ENCODE assay signal across 8 cellular contexts in genomic region chr2:87466591-87467120, GRCh38.
A peak's percentile ranks its signal among the peaks of the same experiment; 100 is the strongest.
DNase-seq lines count a peak whose midpoint lies in the region; ATAC-seq, FAIRE-seq and TF ChIP-seq lines count a peak whose summit lies in the region.
"Not testable (repeated sequence)": the region's sequence is repeated elsewhere in the genome, so short reads cannot be mapped to it uniquely, and the experiment has no call there.

No MANE protein-coding gene starts in this region.

- peak overlapping the region; percentile 43; the same call in 1 of the 2 replicates for H3K4me2 ChIP-seq in HCT116 (ENCODE audit: low read length)

- not testable (repeated sequence) for BruUV-seq in HCT116 (replicated peaks; lab: Mats Ljungman, UMichigan)

- not testable (repeated sequence) for H3K27ac Mint-ChIP-seq in WTC11, type B pancreatic cell
- peak overlapping the region; percentile 55 for H3K27ac Mint-ChIP-seq in activated T-helper 2 cell treated with anti-CD3 and anti-CD28 coated beads, Interferon-gamma antibody, Interleukin-2, Interleukin-4, amounts not matched to agents 10 μg/mL and 5 μg/mL and 100 μg/mL, durations not matched to agents 14 hours and 24 hours and 36 hours

- H3K9me2 ChIP-seq in HCT116 (ENCODE audit: insufficient read depth) = not testable (repeated sequence)

- H3K36me3 ChIP-seq in HCT116 (ENCODE audit: control insufficient read depth in 1 of 2, insufficient read depth in 2 of 2, low read length in 2 of 2); small intestine (ENCODE audit: control insufficient read depth in 2 of 2, insufficient read depth in 2 of 2, low read length in 2 of 2): not testable (repeated sequence)

- not testable (repeated sequence) for H3K27ac ChIP-seq in HCT116 (ENCODE audit: low read depth, low read length); small intestine (ENCODE audit: low read depth in 1 of 2, low read length in 1 of 2)

- peak; percentile 52 for TF ChIP-seq RAD21 in HCT116 (IDR thresholded peaks at IDR 0.05; ENCODE audit: low read depth)

- H3K27me3 ChIP-seq in HCT116 (ENCODE audit: insufficient read depth, low read length); small intestine (ENCODE audit: control insufficient read depth in 2 of 2, insufficient read depth in 2 of 2, low read length in 2 of 2): not testable (repeated sequence)

- WGBS in small intestine, 3 donors = 37 to 60% (median 46%) methylated on average over 6 to 7 of the region's 8 CpGs

- TF ChIP-seq CTCF in HCT116 (IDR thresholded peaks at IDR 0.05 in 2 of 3, conservative IDR thresholded peaks at IDR 0.05 in 1 of 3; ENCODE audit: borderline replicate concordance in 1 of 3, insufficient read depth in 1 of 3, low read depth in 2 of 3, low read length in 2 of 3) = peak; percentile 13 to 33 (median 29); a peak in 3 of 6 replicates
- TF ChIP-seq CTCF in WTC11 (IDR thresholded peaks at IDR 0.05) = not testable (repeated sequence)
- peak; percentile 34 for TF ChIP-seq CTCF in type B pancreatic cell (conservative IDR thresholded peaks at IDR 0.05)

- H2AFZ ChIP-seq in HCT116 (ENCODE audit: low read depth, low read length, poor library complexity, severe bottlenecking) = not testable (repeated sequence)

- not testable (repeated sequence) for H3K9me3 Mint-ChIP-seq in WTC11; activated T-helper 2 cell treated with anti-CD3 and anti-CD28 coated beads, Interferon-gamma antibody, Interleukin-2, Interleukin-4, amounts not matched to agents 10 μg/mL and 5 μg/mL and 100 μg/mL, durations not matched to agents 14 hours and 24 hours and 36 hours; type B pancreatic cell

- ATAC-seq in GM18861 (IDR thresholded peaks at IDR 0.05; ENCODE audit: unreplicated experiment) = peak; percentile 62
- peak; percentile 100 for ATAC-seq in HCT116
- peak; percentile 53 for ATAC-seq in HG03460 (IDR thresholded peaks at IDR 0.05; ENCODE audit: unreplicated experiment)
- ATAC-seq in WTC11 = peak; percentile 81
- peak; percentile 59 for ATAC-seq in Right ventricle myocardium inferior

- H4K20me1 ChIP-seq in HCT116 (ENCODE audit: insufficient read depth) = not testable (repeated sequence)

- not testable (repeated sequence) for TF ChIP-seq POLR2A in HCT116 (IDR thresholded peaks at IDR 0.05; ENCODE audit: borderline replicate concordance, extremely low read depth, insufficient read depth, insufficient read length)

- H3K4me1 ChIP-seq in HCT116 (ENCODE audit: control insufficient read depth in 1 of 2, insufficient read depth in 2 of 2, low read length in 2 of 2) = peaks cover 2 to 17% of the 10 kb centered on the region in 2 experiments; a peak in 2 of 4 replicates
- not testable (repeated sequence) for H3K4me1 ChIP-seq in small intestine (ENCODE audit: control insufficient read depth in 2 of 2, insufficient read depth in 1 of 2, low read depth in 1 of 2, low read length in 1 of 2)

- RAD21 ChIA-PET in HCT116 (lab: Charles Lee; ENCODE audit: low non-redundant PET in 1 of 2, low total read pairs in 2 of 2, uncharacterized antibody in 2 of 2, unreplicated experiment in 2 of 2) = not testable (repeated sequence)

- intact Hi-C loops in HCT116 (cut with micrococcal nuclease); activated T-helper 2 cell treated with anti-CD3 and anti-CD28 coated beads, Interferon-gamma antibody, Interleukin-2, Interleukin-4, amounts not matched to agents 10 μg/mL and 5 μg/mL and 100 μg/mL, durations not matched to agents 14 hours and 24 hours and 36 hours (cut with micrococcal nuclease); Right ventricle myocardium inferior (cut with DNase I): not testable (repeated sequence)

- POLR2A ChIA-PET in HCT116 (lab: Charles Lee); WTC11 (lab: Charles Lee): not testable (repeated sequence)

- H3K4me3 ChIP-seq in HCT116 (replicated peaks in 1 of 2; ENCODE audit: low read depth in 1 of 2, low read length in 2 of 2); small intestine (ENCODE audit: low read depth in 1 of 2, low read length in 2 of 2): not testable (repeated sequence)

- not testable (repeated sequence) for FAIRE-seq in small intestine (lab: Jason Lieb, UNC)

- not testable (repeated sequence) for H3K27me3 Mint-ChIP-seq in WTC11 (ENCODE audit: low read depth); activated T-helper 2 cell treated with anti-CD3 and anti-CD28 coated beads, Interferon-gamma antibody, Interleukin-2, Interleukin-4, amounts not matched to agents 10 μg/mL and 5 μg/mL and 100 μg/mL, durations not matched to agents 14 hours and 24 hours and 36 hours (ENCODE audit: low read depth); type B pancreatic cell

- CTCF ChIA-PET in HCT116 (lab: Charles Lee); WTC11 (lab: Charles Lee): not testable (repeated sequence)

- H3K9ac ChIP-seq in HCT116 (ENCODE audit: low read length) = not testable (repeated sequence)

- H3K36me3 Mint-ChIP-seq in WTC11, type B pancreatic cell: not testable (repeated sequence)
- peaks cover 36% of the 10 kb centered on the region for H3K36me3 Mint-ChIP-seq in activated T-helper 2 cell treated with anti-CD3 and anti-CD28 coated beads, Interferon-gamma antibody, Interleukin-2, Interleukin-4, amounts not matched to agents 10 μg/mL and 5 μg/mL and 100 μg/mL, durations not matched to agents 14 hours and 24 hours and 36 hours (ENCODE audit: low read depth)

- H3K9me3 ChIP-seq in HCT116 (ENCODE audit: control insufficient read depth in 1 of 2, insufficient read depth in 1 of 2, low read depth in 1 of 2, low read length in 2 of 2); small intestine (ENCODE audit: control insufficient read depth, low read depth): not testable (repeated sequence)

- peaks cover 51% of the 10 kb centered on the region for H3K79me2 ChIP-seq in HCT116 (ENCODE audit: insufficient read depth, low read length)

- not testable (repeated sequence) for H3K4me3 Mint-ChIP-seq in WTC11; activated T-helper 2 cell treated with anti-CD3 and anti-CD28 coated beads, Interferon-gamma antibody, Interleukin-2, Interleukin-4, amounts not matched to agents 10 μg/mL and 5 μg/mL and 100 μg/mL, durations not matched to agents 14 hours and 24 hours and 36 hours (ENCODE audit: low read depth); type B pancreatic cell

- H3K4me1 Mint-ChIP-seq in WTC11 = peaks cover 14% of the 10 kb centered on the region
- peaks cover 34% of the 10 kb centered on the region for H3K4me1 Mint-ChIP-seq in activated T-helper 2 cell treated with anti-CD3 and anti-CD28 coated beads, Interferon-gamma antibody, Interleukin-2, Interleukin-4, amounts not matched to agents 10 μg/mL and 5 μg/mL and 100 μg/mL, durations not matched to agents 14 hours and 24 hours and 36 hours (ENCODE audit: low read depth)
- not testable (repeated sequence) for H3K4me1 Mint-ChIP-seq in type B pancreatic cell (ENCODE audit: unreplicated experiment)

- DNase-seq in HCT116 (ENCODE audit: low read depth, low spot score) = peak; percentile 65
- peak; percentile 29 for DNase-seq in WTC11 (ENCODE audit: low spot score)
- DNase-seq in activated T-helper 2 cell treated with anti-CD3 and anti-CD28 coated beads, Interferon-gamma antibody, Interleukin-2, Interleukin-4, amounts not matched to agents 10 μg/mL and 5 μg/mL and 100 μg/mL, durations not matched to agents 14 hours and 24 hours and 36 hours (ENCODE audit: low spot score) = peak; percentile 62
- not testable (repeated sequence) for DNase-seq in Right ventricle myocardium inferior (ENCODE audit: missing footprints); type B pancreatic cell (ENCODE audit: extremely low spot score, unreplicated experiment)
- DNase-seq in small intestine = peak; percentile 69

TF ChIP-seq in HCT116, 20 proteins besides CTCF, POLR2A, EP300 and RAD21:
- TF ChIP-seq, protein P1, sequence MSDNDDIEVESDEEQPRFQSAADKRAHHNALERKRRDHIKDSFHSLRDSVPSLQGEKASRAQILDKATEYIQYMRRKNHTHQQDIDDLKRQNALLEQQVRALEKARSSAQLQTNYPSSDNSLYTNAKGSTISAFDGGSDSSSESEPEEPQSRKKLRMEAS (IDR thresholded peaks at IDR 0.05) = peak; percentile 62; the same call in 1 of the 2 replicates
- peak; percentile 56 for TF ChIP-seq TCF7L2 (IDR thresholded peaks at IDR 0.05; ENCODE audit: borderline replicate concordance, extremely low read depth, insufficient read depth, insufficient read length)
